In the genomic region with DNA sequence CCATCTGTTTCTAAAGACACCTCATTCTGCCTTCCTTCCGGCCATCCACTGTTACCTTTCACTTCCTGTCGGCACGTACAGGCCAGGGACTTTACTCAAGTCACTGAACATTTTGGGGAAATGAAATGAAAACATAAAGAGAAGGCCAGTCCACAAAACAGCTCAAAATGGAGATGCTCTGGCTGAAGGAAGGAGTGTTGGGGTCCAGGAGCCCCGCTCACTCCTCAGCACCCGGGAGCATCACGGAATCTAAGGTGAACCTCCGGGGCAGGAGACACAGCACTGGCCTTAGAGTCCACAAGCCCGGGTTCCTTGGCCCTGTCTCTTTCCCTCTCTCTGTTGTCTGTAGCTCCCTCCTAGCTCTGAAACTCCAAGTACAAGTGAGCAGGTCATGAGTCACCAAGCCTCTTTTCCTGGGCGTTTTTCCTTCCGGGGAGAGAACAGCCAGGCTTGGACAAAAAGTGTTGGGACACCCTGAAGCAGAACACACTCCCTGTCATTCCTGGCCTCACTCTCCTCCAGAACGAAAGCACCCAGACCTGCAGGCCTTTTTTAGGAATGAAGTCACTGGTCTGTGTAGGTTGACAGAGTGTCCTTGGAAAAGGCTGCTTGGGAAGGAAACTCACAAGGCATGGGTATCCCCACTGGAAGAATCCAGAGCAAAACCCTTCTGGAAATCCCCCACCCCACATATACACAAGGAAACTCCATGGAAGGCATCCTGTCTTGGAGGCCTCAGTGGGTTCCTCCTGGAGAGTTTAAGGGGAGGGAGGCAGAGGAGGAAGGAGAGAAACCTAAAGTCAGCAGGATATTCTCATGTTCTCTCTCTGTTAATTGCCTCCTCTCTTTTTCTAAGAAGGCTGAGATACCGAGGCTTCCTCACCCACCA, we compare ENCODE assay signal across 2 cellular contexts.
A peak's percentile ranks its signal among the peaks of the same experiment; 100 is the strongest.
TF ChIP-seq lines count a peak whose summit lies in the region.

No MANE protein-coding gene starts in this region.

TF ChIP-seq in HCT116, 20 proteins besides CTCF, POLR2A, EP300 and RAD21:
- TF ChIP-seq POLR2AphosphoS5 (IDR thresholded peaks at IDR 0.05; ENCODE audit: low read depth, low read length) (peak; percentile 70; the same call in 1 of the 2 replicates), SIN3A (IDR thresholded peaks at IDR 0.05; ENCODE audit: low read depth) (no peak), YY1 (IDR thresholded peaks at IDR 0.05; ENCODE audit: extremely low read depth, insufficient replicate concordance, low read depth, low read length) (peak; percentile 48)
- TF ChIP-seq, protein P1, sequence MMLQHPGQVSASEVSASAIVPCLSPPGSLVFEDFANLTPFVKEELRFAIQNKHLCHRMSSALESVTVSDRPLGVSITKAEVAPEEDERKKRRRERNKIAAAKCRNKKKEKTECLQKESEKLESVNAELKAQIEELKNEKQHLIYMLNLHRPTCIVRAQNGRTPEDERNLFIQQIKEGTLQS (IDR thresholded peaks at IDR 0.05), result no peak

TF ChIP-seq in GM12878, 131 proteins besides CTCF, POLR2A, EP300 and RAD21:
- TF ChIP-seq SPI1 (IDR thresholded peaks at IDR 0.05; ENCODE audit: borderline replicate concordance, insufficient read depth, low read depth, low read length) (0 out of 2 replicates have a peak, but pooled peaks have one; percentile 11), SRF (IDR thresholded peaks at IDR 0.05; ENCODE audit: low read depth in 2 of 2, low read length in 2 of 2) (no peak)
